Comparison of ENCODE assay signal across 10 cellular contexts in genomic region chr3:195537995-195538394, GRCh38. TPM values are rescaled to one million over a fixed set of nuclear protein-coding genes. Genes with fewer than 3 reads are reported as not detected.
DNase-seq lines count a peak whose midpoint lies in the region; ATAC-seq lines count a peak whose summit lies in the region.
"Had no signal": no experiment of that assay in that cellular context is flagged by ENCODE, and none has a peak within 500 bp of the region (broad histone marks: within the 10 kb centered on the region; RNA-seq: fewer than 3 reads in every experiment).

No MANE protein-coding gene starts in this region.

- peak; percentile 62 for ATAC-seq in GM18867 (IDR thresholded peaks at IDR 0.05; ENCODE audit: unreplicated experiment)
- ATAC-seq in HG02623 (IDR thresholded peaks at IDR 0.05; ENCODE audit: unreplicated experiment), result peak; percentile 63
- no peak for ATAC-seq in Right ventricle myocardium inferior
- ATAC-seq: gastroesophageal sphincter had no signal

- intact Hi-C loops in Right ventricle myocardium inferior (cut with DNase I), result no loop called here

- DNase-seq in T-helper 1 cell (peak in 3 of 5 donors; percentile 26 to 76 (median 26)), NCI-H2171 (lab: John Stamatoyannopoulos, UW) (no peak), Right ventricle myocardium inferior (ENCODE audit: missing footprints) (no peak), NCI-H1417 treated with DMSO at 0.1 percent for 48 hours (lab: John Stamatoyannopoulos, UW) (no peak), nucleus accumbens (lab: John Stamatoyannopoulos, UW) (no peak)
- peak; percentile 47 to 50 for DNase-seq in stimulated activated CD4-positive, alpha-beta T cell treated with anti-CD3 and anti-CD28 coated beads, Interleukin-15, amount 100 ng/mL, for 48 hours (ENCODE audit: low read depth in 2 of 2)
- DNase-seq: NCI-H2227 treated with DMSO at 0.1 percent for 48 hours had no signal

RNA-seq across cellular contexts. Expression of gene PPP1R2, which starts 5.1 kb away (rescaled TPM):
- 30.9 TPM for total RNA-seq in Right ventricle myocardium inferior

RNA-seq across cellular contexts. Expression of gene APOD, which starts 45.7 kb away (rescaled TPM):
- total RNA-seq in Right ventricle myocardium inferior, result 327 TPM

Comparison
In these comparisons a context has a peak if more than half of its experiments do, and no peak if none do; other contexts are left out.
1. DNase-seq: peak in T-helper 1 cell (3 of 5) and stimulated activated CD4-positive, alpha-beta T cell treated with anti-CD3 and anti-CD28 coated beads, Interleukin-15, amount 100 ng/mL, for 48 hours (2 of 2); none in NCI-H2171 (single experiment), Right ventricle myocardium inferior (single experiment), NCI-H1417 treated with DMSO at 0.1 percent for 48 hours (single experiment) and nucleus accumbens (0 of 56).